7 cellular contexts compared by ENCODE assay signal in the genomic region with DNA sequence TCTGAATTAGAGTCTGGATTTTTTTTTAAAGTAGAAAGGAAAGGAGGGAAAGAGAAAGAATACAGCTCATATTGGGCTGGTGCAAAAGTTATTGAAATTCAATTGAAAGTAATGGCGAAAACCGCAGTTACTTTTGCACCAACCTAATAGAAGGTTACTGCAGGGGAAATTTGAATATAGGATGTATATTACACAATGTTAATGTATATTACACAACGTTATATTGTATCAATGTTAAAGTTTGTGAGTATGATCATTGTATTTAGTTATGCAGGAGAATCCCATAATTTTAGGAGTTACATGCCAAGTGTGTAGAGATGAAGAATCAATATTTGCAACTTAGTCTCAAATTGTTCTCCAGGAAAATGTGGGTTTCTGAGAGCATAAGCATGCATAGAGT.
"Had no signal": no experiment of that assay in that cellular context is flagged by ENCODE, and none has a peak within 500 bp of the region (broad histone marks: within the 10 kb centered on the region; RNA-seq: fewer than 3 reads in every experiment).

No MANE protein-coding gene starts in this region.

- H3K4me2 ChIP-seq: GM23338 had no signal

- DNase-seq: H9, HCEC 1CT, HFFc6, KG1 had no signal

- H3K27ac ChIP-seq: HL-60 had no signal

- H3K4me3 ChIP-seq: GM23338 had no signal

- H3K36me3 Mint-ChIP-seq: IgD-negative memory B cell had no signal

- H3K9me3 Mint-ChIP-seq: GM23338, H9, HFFc6, IgD-negative memory B cell had no signal

- H3K4me3 Mint-ChIP-seq: GM23338, H9, HFFc6 had no signal

- H3K27ac Mint-ChIP-seq: GM23338, H9, HFFc6, IgD-negative memory B cell had no signal

- H2AFZ ChIP-seq: GM23338 had no signal
